ENCODE assay signal across 8 cellular contexts in the genomic region with DNA sequence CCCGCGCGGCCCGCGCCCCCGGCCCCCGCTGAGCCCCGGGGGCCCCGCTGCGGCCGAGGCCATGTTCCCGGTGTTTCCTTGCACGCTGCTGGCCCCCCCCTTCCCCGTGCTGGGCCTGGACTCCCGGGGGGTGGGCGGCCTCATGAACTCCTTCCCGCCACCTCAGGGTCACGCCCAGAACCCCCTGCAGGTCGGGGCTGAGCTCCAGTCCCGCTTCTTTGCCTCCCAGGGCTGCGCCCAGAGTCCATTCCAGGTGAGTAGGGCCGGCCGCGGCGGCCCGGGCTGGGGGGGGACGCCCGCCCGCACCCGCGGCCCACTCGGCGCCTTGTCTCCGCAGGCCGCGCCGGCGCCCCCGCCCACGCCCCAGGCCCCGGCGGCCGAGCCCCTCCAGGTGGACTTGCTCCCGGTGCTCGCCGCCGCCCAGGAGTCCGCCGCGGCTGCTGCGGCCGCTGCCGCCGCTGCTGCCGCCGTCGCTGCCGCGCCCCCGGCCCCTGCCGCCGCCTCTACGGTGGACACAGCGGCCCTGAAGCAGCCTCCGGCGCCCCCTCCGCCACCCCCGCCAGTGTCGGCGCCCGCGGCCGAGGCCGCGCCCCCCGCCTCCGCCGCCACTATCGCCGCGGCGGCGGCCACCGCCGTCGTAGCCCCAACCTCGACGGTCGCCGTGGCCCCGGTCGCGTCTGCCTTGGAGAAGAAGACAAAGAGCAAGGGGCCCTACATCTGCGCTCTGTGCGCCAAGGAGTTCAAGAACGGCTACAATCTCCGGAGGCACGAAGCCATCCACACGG. TPM values are rescaled to one million over a fixed set of nuclear protein-coding genes. Genes with fewer than 3 reads are reported as not detected.
A peak's percentile ranks its signal among the peaks of the same experiment; 100 is the strongest.
DNase-seq lines count a peak whose midpoint lies in the region; ATAC-seq and TF ChIP-seq lines count a peak whose summit lies in the region.

No MANE protein-coding gene starts in this region.

- peaks cover 50 to 60% (median 58%) of the 10 kb centered on the region in 3 donors for H3K4me1 Mint-ChIP-seq in CD8-positive, alpha-beta memory T cell
- H3K4me1 Mint-ChIP-seq in activated naive CD4-positive, alpha-beta T cell treated with anti-CD3 and anti-CD28 coated beads for 36 hours (ENCODE audit: low read depth), result peaks cover 47% of the 10 kb centered on the region

- TF ChIP-seq CTCF in OCI-LY1 (IDR thresholded peaks at IDR 0.05; ENCODE audit: low read length), result no peak

- H3K9me2 ChIP-seq in OCI-LY1 (ENCODE audit: low read depth, low read length), result no peaks in the 10 kb centered on the region

- H3K27me3 Mint-ChIP-seq in CD8-positive, alpha-beta memory T cell, result peaks cover 0 to 5% of the 10 kb centered on the region in 2 donors
- no peaks in the 10 kb centered on the region for H3K27me3 Mint-ChIP-seq in activated naive CD4-positive, alpha-beta T cell treated with anti-CD3 and anti-CD28 coated beads for 36 hours (ENCODE audit: low read depth)

- no peaks in the 10 kb centered on the region for H4K20me1 ChIP-seq in OCI-LY1 (ENCODE audit: insufficient read depth, low read length)

- H3K9me3 Mint-ChIP-seq in CD8-positive, alpha-beta memory T cell, result peaks cover 0 to 2% (median 0%) of the 10 kb centered on the region in 5 donors
- no peaks in the 10 kb centered on the region for H3K9me3 Mint-ChIP-seq in activated naive CD4-positive, alpha-beta T cell treated with anti-CD3 and anti-CD28 coated beads for 36 hours

- peak overlapping the region; percentile 65 to 100 (median 99) for H3K27ac Mint-ChIP-seq in CD8-positive, alpha-beta memory T cell
- H3K27ac Mint-ChIP-seq in activated naive CD4-positive, alpha-beta T cell treated with anti-CD3 and anti-CD28 coated beads for 36 hours, result peak overlapping the region; percentile 99

- no peak overlapping the region for H2AFZ ChIP-seq in OCI-LY1 (ENCODE audit: low read length)

- peaks cover 44% of the 10 kb centered on the region for H3K4me1 ChIP-seq in CD8-positive, alpha-beta memory T cell (ENCODE audit: insufficient read depth, low read length)
- peaks cover 68% of the 10 kb centered on the region for H3K4me1 ChIP-seq in OCI-LY1 (ENCODE audit: insufficient read depth, low read length, severe bottlenecking)

- no peaks in the 10 kb centered on the region for H3K27me3 ChIP-seq in CD8-positive, alpha-beta memory T cell (ENCODE audit: insufficient read depth, low read length, poor library complexity, severe bottlenecking)
- H3K27me3 ChIP-seq in OCI-LY1 (ENCODE audit: insufficient read depth, low read length), result no peaks in the 10 kb centered on the region

- peak overlapping the region; percentile 88 to 96 (median 93) for H3K4me3 Mint-ChIP-seq in CD8-positive, alpha-beta memory T cell
- H3K4me3 Mint-ChIP-seq in activated naive CD4-positive, alpha-beta T cell treated with anti-CD3 and anti-CD28 coated beads for 36 hours, result peak overlapping the region; percentile 99

- no peaks in the 10 kb centered on the region for H3K9me3 ChIP-seq in CD8-positive, alpha-beta memory T cell (ENCODE audit: low read length)
- no peaks in the 10 kb centered on the region for H3K9me3 ChIP-seq in OCI-LY1 (ENCODE audit: low read length)

- CTCF ChIA-PET in CD8-positive, alpha-beta memory T cell (lab: Charles Lee), result interaction anchor here (0.6 to 5.0 kb wide), 16 partner anchors 8 to 132 kb away, joined by 3 to 92 read pairs (median 8); a partner anchor contains a TSS
- CTCF ChIA-PET in activated naive CD4-positive, alpha-beta T cell treated with anti-CD3 and anti-CD28 coated beads for 36 hours (lab: Charles Lee), result interaction anchor here (0.6 to 3.0 kb wide), 14 partner anchors 9 to 225 kb away, joined by 3 to 24 read pairs (median 4); a partner anchor contains a TSS

- ATAC-seq in HG02642 (IDR thresholded peaks at IDR 0.05; ENCODE audit: poor library complexity, unreplicated experiment) (peak; percentile 0), left cardiac atrium (no peak), sciatic nerve (no peak), HG03135 (IDR thresholded peaks at IDR 0.05; ENCODE audit: unreplicated experiment) (no peak)

- peaks cover 3 to 42% (median 4%) of the 10 kb centered on the region in 3 donors for H3K36me3 Mint-ChIP-seq in CD8-positive, alpha-beta memory T cell
- H3K36me3 Mint-ChIP-seq in activated naive CD4-positive, alpha-beta T cell treated with anti-CD3 and anti-CD28 coated beads for 36 hours (ENCODE audit: low read depth), result peaks cover 51% of the 10 kb centered on the region

- POLR2A ChIA-PET in CD8-positive, alpha-beta memory T cell (lab: Charles Lee), result interaction anchor here (0.5 to 4.1 kb wide), 14 partner anchors 10 to 285 kb away, joined by 3 to 59 read pairs (median 6); a partner anchor contains a TSS

- H3K4me3 ChIP-seq in CD8-positive, alpha-beta memory T cell (ENCODE audit: low read length), result peak overlapping the region; percentile 71
- peak overlapping the region; percentile 69 for H3K4me3 ChIP-seq in OCI-LY1 (ENCODE audit: low read depth, low read length, poor library complexity, severe bottlenecking)

- peak overlapping the region; percentile 81 for H3K4me2 ChIP-seq in OCI-LY1 (ENCODE audit: low read length)

- DNase-seq in CD8-positive, alpha-beta memory T cell, result peak in 4 of 5 donors; percentile 37 to 70 (median 45)
- peak; percentile 72 for DNase-seq in activated naive CD4-positive, alpha-beta T cell treated with anti-CD3 and anti-CD28 coated beads for 36 hours
- peak; percentile 71 for DNase-seq in left cardiac atrium
- DNase-seq in sciatic nerve (ENCODE audit: low spot score), result peak; percentile 81
- DNase-seq in occipital lobe (lab: John Stamatoyannopoulos, UW), result no peak

- H3K79me2 ChIP-seq in OCI-LY1 (ENCODE audit: insufficient read depth, low read length), result no peaks in the 10 kb centered on the region

- H3K36me3 ChIP-seq in CD8-positive, alpha-beta memory T cell (ENCODE audit: insufficient read depth, low read length), result peaks cover 5% of the 10 kb centered on the region
- H3K36me3 ChIP-seq in OCI-LY1 (ENCODE audit: insufficient read depth, low read length), result peaks cover 58% of the 10 kb centered on the region

- peak overlapping the region; percentile 79 for H3K27ac ChIP-seq in CD8-positive, alpha-beta memory T cell (ENCODE audit: low read depth, low read length)
- peak overlapping the region; percentile 77 for H3K27ac ChIP-seq in OCI-LY1 (ENCODE audit: low read depth, low read length, poor library complexity, severe bottlenecking)

- intact Hi-C loops in activated naive CD4-positive, alpha-beta T cell treated with anti-CD3 and anti-CD28 coated beads for 36 hours (cut with micrococcal nuclease), result loop anchor here (1.0 to 5.0 kb wide), 10 partner anchors 9 to 985 kb away; a partner anchor contains a TSS
- intact Hi-C loops in left cardiac atrium (cut with DNase I), result no loop called here
- intact Hi-C loops in sciatic nerve (cut with DNase I), result no loop called here

- H3K9ac ChIP-seq in OCI-LY1 (ENCODE audit: low read length), result peak overlapping the region; percentile 81

- H3F3A ChIP-seq in OCI-LY1 (ENCODE audit: insufficient read depth, low read length), result 0 out of 2 replicates have a peak, but pooled peaks cover 3% of the 10 kb centered on the region

RNA-seq across cellular contexts. Expression of a gene that starts 0.5 kb away (rescaled TPM):
- 100 to 1,000 TPM; 455 to 478 TPM for total RNA-seq in CD8-positive, alpha-beta memory T cell
- polyA plus RNA-seq in CD8-positive, alpha-beta memory T cell, result 85.7 TPM
- total RNA-seq in activated naive CD4-positive, alpha-beta T cell treated with anti-CD3 and anti-CD28 coated beads for 36 hours, result 100 to 1,000 TPM; 290 to 330 TPM
- total RNA-seq in left cardiac atrium (10 to 100 TPM; 84.8 to 96.7 TPM), sciatic nerve (123 TPM), occipital lobe (271 TPM)

RNA-seq across cellular contexts. Expression of a gene that starts 5.2 kb away (rescaled TPM):
- 1 to 10 TPM; 1.2 to 1.3 TPM for total RNA-seq in CD8-positive, alpha-beta memory T cell
- polyA plus RNA-seq in CD8-positive, alpha-beta memory T cell, result 0.18 TPM
- under 1 TPM; 0.83 to 0.94 TPM for total RNA-seq in activated naive CD4-positive, alpha-beta T cell treated with anti-CD3 and anti-CD28 coated beads for 36 hours
- 1 to 10 TPM; 2.2 to 3.0 TPM for total RNA-seq in left cardiac atrium
- 26.3 TPM for total RNA-seq in sciatic nerve
- 20.6 TPM for total RNA-seq in occipital lobe

RNA-seq across cellular contexts. Expression of a gene that starts 9.1 kb away (rescaled TPM):
- total RNA-seq in CD8-positive, alpha-beta memory T cell, result 10 to 100 TPM; 41.9 to 44.3 TPM
- 53.1 TPM for polyA plus RNA-seq in CD8-positive, alpha-beta memory T cell
- total RNA-seq in activated naive CD4-positive, alpha-beta T cell treated with anti-CD3 and anti-CD28 coated beads for 36 hours, result 10 to 100 TPM; 16.9 to 19.3 TPM
- total RNA-seq in left cardiac atrium (10 to 100 TPM; 15.1 to 16.6 TPM), sciatic nerve (29.7 TPM), occipital lobe (10.8 TPM)

RNA-seq across cellular contexts. Expression of a gene that starts 13.4 kb away (rescaled TPM):
- total RNA-seq in CD8-positive, alpha-beta memory T cell, result 10 to 100 TPM; 54.5 to 55.4 TPM
- 155 TPM for polyA plus RNA-seq in CD8-positive, alpha-beta memory T cell
- total RNA-seq in activated naive CD4-positive, alpha-beta T cell treated with anti-CD3 and anti-CD28 coated beads for 36 hours, result 10 to 100 TPM; 84.1 to 86.9 TPM
- 10 to 100 TPM; 72.7 to 82.4 TPM for total RNA-seq in left cardiac atrium
- total RNA-seq in sciatic nerve, result 123 TPM
- total RNA-seq in occipital lobe, result 6.1 TPM

RNA-seq across cellular contexts. Expression of a gene that starts 16.3 kb away (rescaled TPM):
- 100 to 1,000 TPM; 118 to 131 TPM for total RNA-seq in CD8-positive, alpha-beta memory T cell
- 61.2 TPM for polyA plus RNA-seq in CD8-positive, alpha-beta memory T cell
- total RNA-seq in activated naive CD4-positive, alpha-beta T cell treated with anti-CD3 and anti-CD28 coated beads for 36 hours, result 100 to 1,000 TPM; 201 to 209 TPM
- total RNA-seq in left cardiac atrium, result 10 to 100 TPM; 22.1 to 30.1 TPM
- total RNA-seq in sciatic nerve, result 16.9 TPM
- 35.7 TPM for total RNA-seq in occipital lobe
